ENCODE assay signal across 8 cellular contexts in genomic region chr10:31745612-31746376, GRCh38.
A peak's percentile ranks its signal among the peaks of the same experiment; 100 is the strongest.
DNase-seq lines count a peak whose midpoint lies in the region; ATAC-seq and TF ChIP-seq lines count a peak whose summit lies in the region.

No MANE protein-coding gene starts in this region.

- DNase-seq in SJCRH30 (peak; percentile 99), chondrocyte (ENCODE audit: low spot score) (no peak), GOT3 (lab: John Stamatoyannopoulos, UW) (no peak), germinal center (ENCODE audit: low spot score) (no peak), NCI-H187 treated with DMSO at 0.1 percent for 48 hours (lab: John Stamatoyannopoulos, UW) (no peak), mesothelial cell of epicardium (ENCODE audit: low spot score in 2 of 2, unreplicated experiment in 2 of 2) (no peak)
- peak; percentile 40 to 47 for DNase-seq in stimulated activated CD4-positive, alpha-beta T cell treated with anti-CD3 and anti-CD28 coated beads, Interleukin-15, amount 100 ng/mL, for 48 hours (ENCODE audit: low read depth in 2 of 2)

- H3K27ac Mint-ChIP-seq in chondrocyte (ENCODE audit: unreplicated experiment) (peak overlapping the region; percentile 88), mesothelial cell of epicardium (no peak overlapping the region)

- H3K4me1 ChIP-seq in SJCRH30, result peaks cover 56% of the 10 kb centered on the region

- H3K27me3 ChIP-seq in SJCRH30, result no peaks in the 10 kb centered on the region

- H3K36me3 Mint-ChIP-seq in chondrocyte (ENCODE audit: low read depth) (no peaks in the 10 kb centered on the region), mesothelial cell of epicardium (no peaks in the 10 kb centered on the region)

- H3K27me3 Mint-ChIP-seq in chondrocyte (ENCODE audit: low read depth), result no peaks in the 10 kb centered on the region
- H3K27me3 Mint-ChIP-seq in mesothelial cell of epicardium (ENCODE audit: low read depth), result no peaks in the 10 kb centered on the region

- peak; percentile 45 for ATAC-seq in GM21529 (IDR thresholded peaks at IDR 0.05; ENCODE audit: unreplicated experiment)

- no peak for TF ChIP-seq CTCF in chondrocyte (IDR thresholded peaks at IDR 0.05)
- TF ChIP-seq CTCF in mesothelial cell of epicardium (IDR thresholded peaks at IDR 0.05; ENCODE audit: unreplicated experiment), result no peak

- no peaks in the 10 kb centered on the region for H3K36me3 ChIP-seq in SJCRH30

- H3K9me3 Mint-ChIP-seq in chondrocyte (ENCODE audit: low read depth) (no peaks in the 10 kb centered on the region), mesothelial cell of epicardium (no peaks in the 10 kb centered on the region)

- peaks cover 5% of the 10 kb centered on the region for H3K9me3 ChIP-seq in SJCRH30 (replicated peaks)

- H3K4me1 Mint-ChIP-seq in chondrocyte (ENCODE audit: low read depth) (peaks cover 29% of the 10 kb centered on the region), mesothelial cell of epicardium (peaks cover 13% of the 10 kb centered on the region)

- H3K4me3 ChIP-seq in SJCRH30, result no peak overlapping the region

- H3K4me3 Mint-ChIP-seq in chondrocyte (ENCODE audit: unreplicated experiment), result no peak overlapping the region
- H3K4me3 Mint-ChIP-seq in mesothelial cell of epicardium, result no peak overlapping the region

- H3K27ac ChIP-seq in SJCRH30, result peak overlapping the region; percentile 86

Comparison
In these comparisons a context has a peak if more than half of its experiments do, and no peak if none do; other contexts are left out.
1. DNase-seq: peak in SJCRH30 (2 of 2) and stimulated activated CD4-positive, alpha-beta T cell treated with anti-CD3 and anti-CD28 coated beads, Interleukin-15, amount 100 ng/mL, for 48 hours (2 of 2); none in chondrocyte (single experiment), GOT3 (single experiment), germinal center (single experiment), NCI-H187 treated with DMSO at 0.1 percent for 48 hours (single experiment) and mesothelial cell of epicardium (0 of 2).